In genomic region chr7:149625339-149625946, GRCh38 we compare ENCODE assay signal across 8 cellular contexts.
DNase-seq lines count a peak whose midpoint lies in the region; ATAC-seq, FAIRE-seq and TF ChIP-seq lines count a peak whose summit lies in the region.

No MANE protein-coding gene starts in this region.

- dilution Hi-C loops in endothelial cell of umbilical vein (cut with MboI; ENCODE audit: extremely low pct_ligation_motif_present, low sequenced_read_pairs), result no loop called here

- no peaks in the 10 kb centered on the region for H4K20me1 ChIP-seq in endothelial cell of umbilical vein (replicated peaks; ENCODE audit: control insufficient read depth, extremely low read depth, insufficient read depth, low read length)

- peak overlapping the region in 2 of 3 experiments; percentile 76 to 90 for H3K4me3 ChIP-seq in endothelial cell of umbilical vein (replicated peaks in 1 of 3; ENCODE audit: insufficient read depth in 1 of 3, low read depth in 1 of 3, low read length in 3 of 3)

- H3K36me3 ChIP-seq in endothelial cell of umbilical vein (ENCODE audit: control insufficient read depth in 2 of 2, extremely low read depth in 1 of 2, insufficient read depth in 2 of 2, low read length in 2 of 2), result peaks cover 4 to 7% of the 10 kb centered on the region in 2 experiments

- no peaks in the 10 kb centered on the region for H3K9me1 ChIP-seq in endothelial cell of umbilical vein (replicated peaks; ENCODE audit: control insufficient read depth, extremely low read depth, insufficient read depth, low read length)

- BruUV-seq in endothelial cell of umbilical vein (replicated peaks; lab: Mats Ljungman, UMichigan), result no TSS peak

- TF ChIP-seq CTCF in endothelial cell of umbilical vein (IDR thresholded peaks at IDR 0.05; ENCODE audit: extremely low read depth in 1 of 2, insufficient read depth in 1 of 2, low read depth in 1 of 2, low read length in 2 of 2), result peak; percentile 66 to 70

- POLR2A ChIA-PET in endothelial cell of umbilical vein (lab: Charles Lee), result no interaction called here

- intact Hi-C loops in endothelial cell of umbilical vein (cut with micrococcal nuclease), result loop anchor here (1.0 to 10.0 kb wide), 5 partner anchors 89 to 479 kb away; partner anchors contain the start of genes ZNF282 and ZNF398

- DNase-seq in Ammon's horn (ENCODE audit: low spot score), result peak; percentile 73
- DNase-seq in GM19240 (ENCODE audit: insufficient read length, low spot score), result peak; percentile 30
- DNase-seq in NCI-H69 (lab: John Stamatoyannopoulos, UW), result peak; percentile 24
- peak; percentile 27 to 33 for DNase-seq in activated CD8-positive, alpha-beta memory T cell treated with anti-CD3 and anti-CD28 coated beads for 4 hours (ENCODE audit: low read depth in 2 of 2)
- peak; percentile 77 for DNase-seq in endothelial cell of umbilical vein (ENCODE audit: low read depth, low spot score)
- DNase-seq in middle frontal gyrus (ENCODE audit: extremely low spot score, low spot score), result peak; percentile 18
- DNase-seq in stimulated activated CD8-positive, alpha-beta memory T cell treated with anti-CD3 and anti-CD28 coated beads, Interleukin-4, amount 100 ng/mL, for 48 hours, result peak; percentile 77

- ATAC-seq in HG03571 (IDR thresholded peaks at IDR 0.05; ENCODE audit: unreplicated experiment), result no peak

- peak; percentile 65 for FAIRE-seq in endothelial cell of umbilical vein (lab: Jason Lieb, UNC)

- TF ChIP-seq POLR2A in endothelial cell of umbilical vein (IDR thresholded peaks at IDR 0.05; ENCODE audit: low read depth, low read length), result no peak

- H3K79me2 ChIP-seq in endothelial cell of umbilical vein (ENCODE audit: control insufficient read depth, insufficient read depth, low read length), result peaks cover 33% of the 10 kb centered on the region

- CTCF ChIA-PET in endothelial cell of umbilical vein (lab: Charles Lee), result interaction anchor here (0.5 to 2.6 kb wide), 16 partner anchors 8 to 430 kb away, joined by 3 to 19 read pairs (median 4); partner anchors contain the start of genes ZNF282, ZNF783 and ZNF862

- no peaks in the 10 kb centered on the region for H3K9me3 ChIP-seq in endothelial cell of umbilical vein (replicated peaks; ENCODE audit: control insufficient read depth, insufficient read depth, low read length)

- peak overlapping the region; percentile 76 for H3K4me2 ChIP-seq in endothelial cell of umbilical vein (ENCODE audit: insufficient read depth, low read length)

- peaks cover 8 to 17% of the 10 kb centered on the region in 2 experiments for H3K27me3 ChIP-seq in endothelial cell of umbilical vein (ENCODE audit: control insufficient read depth in 2 of 2, insufficient read depth in 2 of 2, low read length in 2 of 2)

- H3K9ac ChIP-seq in endothelial cell of umbilical vein (replicated peaks; ENCODE audit: extremely low read depth, insufficient read depth, low read length), result peak overlapping the region; percentile 58

- peak overlapping the region; percentile 94 for H2AFZ ChIP-seq in endothelial cell of umbilical vein (ENCODE audit: low read depth, low read length)

- peaks cover 10% of the 10 kb centered on the region for H3K4me1 ChIP-seq in endothelial cell of umbilical vein (ENCODE audit: control insufficient read depth, extremely low read depth, insufficient read depth, low read length)

- peak overlapping the region; percentile 72 for H3K27ac ChIP-seq in endothelial cell of umbilical vein (ENCODE audit: insufficient read depth, low read depth, low read length)

TF ChIP-seq in endothelial cell of umbilical vein, 7 proteins besides CTCF, POLR2A, EP300 and RAD21:
- peak; percentile 31 for TF ChIP-seq MAX (IDR thresholded peaks at IDR 0.05; ENCODE audit: insufficient read depth, insufficient read length)
- no peak for TF ChIP-seq POLR2AphosphoS5 (IDR thresholded peaks at IDR 0.05; ENCODE audit: insufficient read depth, low read depth, low read length)

Comparison
In these comparisons a context has a peak if more than half of its experiments do, and no peak if none do; other contexts are left out.
1. DNase-seq: peak in every context shown above with its lines; median percentile 77 in endothelial cell of umbilical vein; 77 in stimulated activated CD8-positive, alpha-beta memory T cell treated with anti-CD3 and anti-CD28 coated beads, Interleukin-4, amount 100 ng/mL, for 48 hours; 73 in Ammon's horn; 30 in GM19240; 30 in activated CD8-positive, alpha-beta memory T cell treated with anti-CD3 and anti-CD28 coated beads for 4 hours; 24 in NCI-H69; 18 in middle frontal gyrus.